25 cellular contexts compared by ENCODE assay signal in genomic region chr22:47289316-47289985, GRCh38.
"Had no signal": no experiment of that assay in that cellular context is flagged by ENCODE, and none has a peak within 500 bp of the region (broad histone marks: within the 10 kb centered on the region; RNA-seq: fewer than 3 reads in every experiment).

No MANE protein-coding gene starts in this region.

- H3K9me3 Mint-ChIP-seq: dendritic cell treated with granulocyte-macrophage colony-stimulating factor and Interleukin-4, amounts not matched to agents 40 ng/mL and 50 ng/mL, for 4 days; effector memory CD8-positive, alpha-beta T cell; naive thymus-derived CD8-positive, alpha-beta T cell; stimulated activated naive CD8-positive, alpha-beta T cell treated with anti-CD3 and anti-CD28 coated beads, Interleukin-15, amount 100 ng/mL, for 72 hours had no signal

- H3K27me3 ChIP-seq: gastrocnemius medialis, neural progenitor cell, vagina had no signal

- H3K27ac Mint-ChIP-seq: dendritic cell treated with granulocyte-macrophage colony-stimulating factor and Interleukin-4, amounts not matched to agents 40 ng/mL and 50 ng/mL, for 4 days; effector memory CD8-positive, alpha-beta T cell; naive thymus-derived CD8-positive, alpha-beta T cell; neural progenitor cell; stimulated activated naive B cell treated with anti-CD40 and anti-IgM and Interleukin-4, amounts not matched to agents 10 μg/mL and 1 μg/mL and 100 μg/mL, for 72 hours had no signal

- H3K4me1 ChIP-seq: gastrocnemius medialis, heart right ventricle, neural progenitor cell, parathyroid adenoma, vagina had no signal

- H3K4me1 Mint-ChIP-seq: naive thymus-derived CD8-positive, alpha-beta T cell; neural progenitor cell; stimulated activated naive B cell treated with anti-CD40 and anti-IgM and Interleukin-4, amounts not matched to agents 10 μg/mL and 1 μg/mL and 100 μg/mL, for 72 hours; stimulated activated naive CD8-positive, alpha-beta T cell treated with anti-CD3 and anti-CD28 coated beads, Interleukin-15, amount 100 ng/mL, for 72 hours had no signal

- H3K36me3 Mint-ChIP-seq: naive thymus-derived CD8-positive, alpha-beta T cell; neural progenitor cell; stimulated activated naive B cell treated with anti-CD40 and anti-IgM and Interleukin-4, amounts not matched to agents 10 μg/mL and 1 μg/mL and 100 μg/mL, for 72 hours had no signal

- DNase-seq: cerebellar nuclear complex; effector memory CD8-positive, alpha-beta T cell; gastrocnemius medialis; heart right ventricle; hypothalamus; left cardiac atrium; mammary epithelial cell; nucleus accumbens; stimulated activated CD4-positive, alpha-beta T cell treated with anti-CD3 and anti-CD28 coated beads, Interleukin-2, amount 100 ng/mL, for 24 hours; stimulated activated CD4-positive, alpha-beta T cell treated with anti-CD3 and anti-CD28 coated beads, Interleukin-4, amount 100 ng/mL, for 4 hours; stimulated activated naive B cell treated with anti-CD40 and anti-IgM and Interleukin-4, amounts not matched to agents 10 μg/mL and 1 μg/mL and 100 μg/mL, for 72 hours; stimulated activated naive CD8-positive, alpha-beta T cell treated with anti-CD3 and anti-CD28 coated beads, Interleukin-15, amount 100 ng/mL, for 72 hours; trophoblast cell had no signal

- H3K4me3 ChIP-seq: esophagus muscularis mucosa, gastrocnemius medialis, heart right ventricle, mucosa of descending colon, neural progenitor cell, prostate gland, skin epidermis, thoracic aorta, vagina had no signal

- H3K4me3 Mint-ChIP-seq: dendritic cell treated with granulocyte-macrophage colony-stimulating factor and Interleukin-4, amounts not matched to agents 40 ng/mL and 50 ng/mL, for 4 days; effector memory CD8-positive, alpha-beta T cell; naive thymus-derived CD8-positive, alpha-beta T cell; neural progenitor cell; stimulated activated naive B cell treated with anti-CD40 and anti-IgM and Interleukin-4, amounts not matched to agents 10 μg/mL and 1 μg/mL and 100 μg/mL, for 72 hours; stimulated activated naive CD8-positive, alpha-beta T cell treated with anti-CD3 and anti-CD28 coated beads, Interleukin-15, amount 100 ng/mL, for 72 hours had no signal

- ATAC-seq: effector memory CD8-positive, alpha-beta T cell; gastrocnemius medialis; heart right ventricle; left cardiac atrium; mucosa of descending colon; naive thymus-derived CD8-positive, alpha-beta T cell; sciatic nerve; stimulated activated naive B cell treated with anti-CD40 and anti-IgM and Interleukin-4, amounts not matched to agents 10 μg/mL and 1 μg/mL and 100 μg/mL, for 72 hours; stimulated activated naive CD8-positive, alpha-beta T cell treated with anti-CD3 and anti-CD28 coated beads, Interleukin-15, amount 100 ng/mL, for 72 hours had no signal

- H3K36me3 ChIP-seq: esophagus muscularis mucosa, gastrocnemius medialis, heart right ventricle, neural progenitor cell, prostate gland, thoracic aorta, vagina had no signal

- H3K27me3 Mint-ChIP-seq: dendritic cell treated with granulocyte-macrophage colony-stimulating factor and Interleukin-4, amounts not matched to agents 40 ng/mL and 50 ng/mL, for 4 days had no signal

- H3K27ac ChIP-seq: epithelial cell of prostate, esophagus muscularis mucosa, gastrocnemius medialis, heart right ventricle, neural progenitor cell, parathyroid adenoma, prostate gland, skin epidermis, thoracic aorta, vagina had no signal

- H3K9me3 ChIP-seq: esophagus muscularis mucosa, gastrocnemius medialis, heart right ventricle, mucosa of descending colon, prostate gland, thoracic aorta, vagina had no signal
